Comparison of ENCODE assay signal across 9 cellular contexts in the genomic region with DNA sequence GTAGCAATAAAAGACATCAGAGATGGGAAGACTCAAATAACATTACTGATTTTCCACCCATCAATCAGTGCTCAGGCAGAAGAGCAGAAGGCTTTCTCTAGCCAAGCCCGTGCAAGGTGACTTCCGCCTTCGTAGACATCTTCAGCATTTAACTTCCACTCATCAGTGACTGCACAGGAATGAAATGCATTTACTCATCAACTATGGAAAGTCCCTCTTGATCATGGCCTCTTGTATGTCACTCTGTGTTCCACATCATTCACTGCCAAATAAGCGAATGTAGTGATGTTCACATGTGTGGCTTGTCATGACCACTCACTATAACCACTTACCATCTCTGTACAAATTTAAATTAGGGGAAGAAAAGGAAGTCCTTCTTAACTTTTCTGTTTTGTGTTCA. TPM values are rescaled to one million over a fixed set of nuclear protein-coding genes. Genes with fewer than 3 reads are reported as not detected.
DNase-seq lines count a peak whose midpoint lies in the region; ATAC-seq and TF ChIP-seq lines count a peak whose summit lies in the region.
"Had no signal": no experiment of that assay in that cellular context is flagged by ENCODE, and none has a peak within 500 bp of the region (broad histone marks: within the 10 kb centered on the region; RNA-seq: fewer than 3 reads in every experiment).

No MANE protein-coding gene starts in this region.

- ATAC-seq in GM18861 (IDR thresholded peaks at IDR 0.05; ENCODE audit: unreplicated experiment) (peak; percentile 94), GM21825 (IDR thresholded peaks at IDR 0.05; ENCODE audit: unreplicated experiment) (peak; percentile 79)

- H3K36me3 Mint-ChIP-seq in chondrocyte (ENCODE audit: low read depth): no peaks in the 10 kb centered on the region

- no peaks in the 10 kb centered on the region for H3K36me3 ChIP-seq in osteoblast (ENCODE audit: insufficient read depth, low read length)
- H3K36me3 ChIP-seq: esophagus squamous epithelium had no signal

- H3K4me2 ChIP-seq in osteoblast (ENCODE audit: insufficient read depth, low read length): no peak overlapping the region

- H3K4me1 Mint-ChIP-seq in chondrocyte (ENCODE audit: low read depth): peaks cover 31% of the 10 kb centered on the region

- H4K20me1 ChIP-seq in osteoblast (ENCODE audit: insufficient read depth, low read length): no peaks in the 10 kb centered on the region

- DNase-seq in M059J (ENCODE audit: low read depth) (peak; percentile 77), osteoblast (ENCODE audit: insufficient read length, low spot score, missing footprints) (peak; percentile 54), chondrocyte (ENCODE audit: low spot score) (no peak), C1 segment of cervical spinal cord (lab: John Stamatoyannopoulos, UW) (no peak), G401 (ENCODE audit: low spot score) (no peak)
- DNase-seq in effector CD8-positive, alpha-beta T cell (lab: John Stamatoyannopoulos, UW): no peak
- DNase-seq: esophagus squamous epithelium had no signal

- H3K4me1 ChIP-seq in osteoblast (ENCODE audit: insufficient read depth, low read length): peaks cover 11% of the 10 kb centered on the region
- H3K4me1 ChIP-seq: esophagus squamous epithelium had no signal

- H3K4me3 Mint-ChIP-seq in chondrocyte (ENCODE audit: unreplicated experiment): no peak overlapping the region

- no peaks in the 10 kb centered on the region for H3K9me3 Mint-ChIP-seq in chondrocyte (ENCODE audit: low read depth)

- no peaks in the 10 kb centered on the region for H3K27me3 ChIP-seq in osteoblast (ENCODE audit: insufficient read depth, low read length)
- H3K27me3 ChIP-seq: esophagus squamous epithelium had no signal

- peak overlapping the region; percentile 8 for H3K27ac ChIP-seq in osteoblast (ENCODE audit: low read depth, low read length)
- H3K27ac ChIP-seq: esophagus squamous epithelium had no signal

- no peaks in the 10 kb centered on the region for H3K27me3 Mint-ChIP-seq in chondrocyte (ENCODE audit: low read depth)

- no peak overlapping the region for H2AFZ ChIP-seq in osteoblast (ENCODE audit: low read length)

- no peaks in the 10 kb centered on the region for H3K79me2 ChIP-seq in osteoblast (ENCODE audit: insufficient read depth, low read length)

- TF ChIP-seq CTCF in osteoblast (IDR thresholded peaks at IDR 0.05; ENCODE audit: extremely low read depth, low read depth, low read length): no peak
- TF ChIP-seq CTCF in chondrocyte (IDR thresholded peaks at IDR 0.05): no peak

- H3K27ac Mint-ChIP-seq in chondrocyte (ENCODE audit: unreplicated experiment): no peak overlapping the region

- H3K4me3 ChIP-seq in osteoblast (ENCODE audit: insufficient read depth, low read length): no peak overlapping the region
- H3K4me3 ChIP-seq: esophagus squamous epithelium had no signal

- in situ Hi-C loops in G401 (cut with HindIII; ENCODE audit: low sequenced_read_pairs): no loop called here

- H3K9me3 ChIP-seq in osteoblast (ENCODE audit: low read depth, low read length): no peaks in the 10 kb centered on the region
- H3K9me3 ChIP-seq: esophagus squamous epithelium had no signal

RNA-seq across cellular contexts. Expression of a gene that starts 49.4 kb away (rescaled TPM):
- total RNA-seq in M059J (2014; rRNA removed; shearing (Covaris generic)): 29.0 and 42.8 TPM in 2 replicates
- total RNA-seq in osteoblast: 42.4 and 59.0 TPM in 2 replicates
- total RNA-seq in chondrocyte: 67.7 to 87.9 TPM (median 85.8 TPM) in 3 replicates
- total RNA-seq in G401 (2014; rRNA removed; shearing (Covaris generic)): 7.3 and 12.7 TPM in 2 replicates

Comparison
In these comparisons a context has a peak if more than half of its experiments do, and no peak if none do; other contexts are left out.
1. DNase-seq: peak in M059J (single experiment) and osteoblast (single experiment); none in chondrocyte (single experiment), effector CD8-positive, alpha-beta T cell (single experiment), C1 segment of cervical spinal cord (0 of 14) and G401 (single experiment).